8 cellular contexts compared by ENCODE assay signal in genomic region chr7:135274495-135275268, GRCh38. TPM values are rescaled to one million over a fixed set of nuclear protein-coding genes. Genes with fewer than 3 reads are reported as not detected.
A peak's percentile ranks its signal among the peaks of the same experiment; 100 is the strongest.
DNase-seq lines count a peak whose midpoint lies in the region; ATAC-seq and TF ChIP-seq lines count a peak whose summit lies in the region.

No MANE protein-coding gene starts in this region.

- no peak for TF ChIP-seq EP300 in upper lobe of left lung (IDR thresholded peaks at IDR 0.05)

- no peak overlapping the region for H2BK12ac ChIP-seq in trophoblast cell (ENCODE audit: low read length)

- H2BK5ac ChIP-seq in trophoblast cell (ENCODE audit: low read depth, low read length, poor library complexity) = no peak overlapping the region

- no peak overlapping the region for H2AK5ac ChIP-seq in trophoblast cell (ENCODE audit: low read length)

- H3K23ac ChIP-seq in trophoblast cell (ENCODE audit: low read length) = no peak overlapping the region

- H3K27me3 ChIP-seq in MM.1S (replicated peaks; ENCODE audit: insufficient read depth, low read length) = no peaks in the 10 kb centered on the region
- no peaks in the 10 kb centered on the region for H3K27me3 ChIP-seq in trophoblast cell (ENCODE audit: insufficient read depth, low read length)
- H3K27me3 ChIP-seq in upper lobe of left lung = no peaks in the 10 kb centered on the region

- H2AFZ ChIP-seq in MM.1S (ENCODE audit: low read length) (no peak overlapping the region), trophoblast cell (ENCODE audit: insufficient read depth, low read length, poor library complexity) (no peak overlapping the region)

- H3K4me1 ChIP-seq in MM.1S (ENCODE audit: low read length) = no peaks in the 10 kb centered on the region
- H3K4me1 ChIP-seq in trophoblast cell (ENCODE audit: control insufficient read depth in 1 of 2, insufficient read depth in 2 of 2, low read length in 2 of 2) = no peaks in the 10 kb centered on the region
- H3K4me1 ChIP-seq in upper lobe of left lung = no peaks in the 10 kb centered on the region

- ATAC-seq in GM21717 (IDR thresholded peaks at IDR 0.05; ENCODE audit: unreplicated experiment) = peak; percentile 90
- peak in 1 of 2 donors; percentile 84 for ATAC-seq in upper lobe of left lung (ENCODE audit: low FRiP score in 2 of 2)

- H3K79me1 ChIP-seq in trophoblast cell (ENCODE audit: low read length) = no peaks in the 10 kb centered on the region

- peak; percentile 94 for TF ChIP-seq CTCF in MM.1S (IDR thresholded peaks at IDR 0.05; ENCODE audit: low read length)
- TF ChIP-seq CTCF in upper lobe of left lung (IDR thresholded peaks at IDR 0.05) = peak; percentile 73 to 93 (median 82)

- H3K9me2 ChIP-seq in MM.1S (replicated peaks; ENCODE audit: insufficient read depth, low read length) = no peaks in the 10 kb centered on the region

- no peaks in the 10 kb centered on the region for H4K20me1 ChIP-seq in MM.1S (ENCODE audit: insufficient read depth, low read length)

- H3K79me2 ChIP-seq in MM.1S (ENCODE audit: low read length) (no peaks in the 10 kb centered on the region), trophoblast cell (ENCODE audit: control insufficient read depth, insufficient read depth, low read length, poor library complexity) (no peaks in the 10 kb centered on the region)

- H4K8ac ChIP-seq in trophoblast cell (ENCODE audit: low read depth, low read length) = no peak overlapping the region

- H2BK120ac ChIP-seq in trophoblast cell (ENCODE audit: insufficient read depth, low read length, poor library complexity) = no peak overlapping the region

- no peak overlapping the region for H3K18ac ChIP-seq in trophoblast cell (ENCODE audit: low read length)

- H3K9me3 ChIP-seq in MM.1S (replicated peaks; ENCODE audit: insufficient read depth, low read length) = no peaks in the 10 kb centered on the region
- no peaks in the 10 kb centered on the region for H3K9me3 ChIP-seq in trophoblast cell (ENCODE audit: insufficient read depth, low read depth, low read length)
- H3K9me3 ChIP-seq in upper lobe of left lung = no peaks in the 10 kb centered on the region

- no peaks in the 10 kb centered on the region for H3K36me3 ChIP-seq in MM.1S (replicated peaks; ENCODE audit: insufficient read depth, low read length)
- no peaks in the 10 kb centered on the region for H3K36me3 ChIP-seq in trophoblast cell (ENCODE audit: control insufficient read depth in 1 of 2, insufficient read depth in 2 of 2, low read length in 2 of 2)
- H3K36me3 ChIP-seq in upper lobe of left lung = no peaks in the 10 kb centered on the region

- WGBS in trophoblast cell (ENCODE audit: extremely low coverage, insufficient coverage, insufficient read length) = no CpG with 5 or more reads among the region's 14 CpGs
- WGBS in upper lobe of left lung, 2 donors = 29 to 35% methylated on average over 13 to 14 of the region's 14 CpGs

- H3K4me3 ChIP-seq in MM.1S (ENCODE audit: low read length) (no peak overlapping the region), trophoblast cell (ENCODE audit: low read depth, low read length) (no peak overlapping the region), upper lobe of left lung (no peak overlapping the region)

- DNase-seq in DMS153 treated with DMSO at 0.1 percent for 48 hours (lab: John Stamatoyannopoulos, UW; ENCODE audit: unreplicated experiment) (peak; percentile 22), MM.1S (peak; percentile 79), SHP77 treated with DMSO at 0.1 percent for 48 hours (lab: John Stamatoyannopoulos, UW) (peak; percentile 50), globus pallidus (ENCODE audit: low spot score) (peak; percentile 68), trophoblast cell (peak; percentile 51 to 91), upper lobe of left lung (peak in 1 of 2 donors; percentile 38)
- peak; percentile 40 for DNase-seq in activated effector memory CD4-positive, alpha-beta T cell treated with Interleukin-2 at 50 U/mL for 16 hours

- H4K91ac ChIP-seq in trophoblast cell (ENCODE audit: low read depth, low read length) = no peak overlapping the region

- TF ChIP-seq POLR2A in upper lobe of left lung (IDR thresholded peaks at IDR 0.05) = no peak

- H3K4ac ChIP-seq in trophoblast cell (ENCODE audit: low read depth, low read length) = no peak overlapping the region

- no peak overlapping the region for H3K27ac ChIP-seq in MM.1S (ENCODE audit: low read length)
- H3K27ac ChIP-seq in trophoblast cell (ENCODE audit: low read depth, low read length) = no peak overlapping the region
- no peak overlapping the region for H3K27ac ChIP-seq in upper lobe of left lung

- H3K9ac ChIP-seq in MM.1S (ENCODE audit: low read length) (no peak overlapping the region), trophoblast cell (ENCODE audit: low read length) (no peak overlapping the region)

- H4K12ac ChIP-seq in trophoblast cell (ENCODE audit: low read depth, low read length) = no peak overlapping the region

- H3K14ac ChIP-seq in trophoblast cell (ENCODE audit: low read length) = no peak overlapping the region

- H3K4me2 ChIP-seq in MM.1S (ENCODE audit: low read depth, low read length) (no peak overlapping the region), trophoblast cell (ENCODE audit: low read length) (no peak overlapping the region)

- H3F3A ChIP-seq in MM.1S (ENCODE audit: insufficient read depth, low read length) = no peaks in the 10 kb centered on the region

RNA-seq across cellular contexts. Expression of gene STRA8, which starts 41.0 kb away (rescaled TPM):
- polyA plus RNA-seq in trophoblast cell (2013) = not detected in 2 replicates
- total RNA-seq in upper lobe of left lung = not detected
